1 cellular context compared by ENCODE assay signal in genomic region chr2:28644760-28645159, GRCh38.
TF ChIP-seq lines count a peak whose summit lies in the region.

No MANE protein-coding gene starts in this region.

TF ChIP-seq in H1, 55 proteins besides CTCF, POLR2A, EP300 and RAD21 (continued from another document):
- TF ChIP-seq E2F6 (IDR thresholded peaks at IDR 0.05) (no peak), SUZ12 (IDR thresholded peaks at IDR 0.05; ENCODE audit: low read length) (no peak), ATF3 (IDR thresholded peaks at IDR 0.05; ENCODE audit: insufficient read depth, low read depth, low read length) (no peak)
